25 cellular contexts compared by ENCODE assay signal in genomic region chr15:40933520-40933904, GRCh38. TPM values are rescaled to one million over a fixed set of nuclear protein-coding genes. Genes with fewer than 3 reads are reported as not detected.
A peak's percentile ranks its signal among the peaks of the same experiment; 100 is the strongest.
DNase-seq lines count a peak whose midpoint lies in the region; ATAC-seq, FAIRE-seq and TF ChIP-seq lines count a peak whose summit lies in the region.
"Had no signal": no experiment of that assay in that cellular context is flagged by ENCODE, and none has a peak within 500 bp of the region (broad histone marks: within the 10 kb centered on the region; RNA-seq: fewer than 3 reads in every experiment).

No MANE protein-coding gene starts in this region.

- peaks cover 22% of the 10 kb centered on the region for H3K4me1 Mint-ChIP-seq in T-helper 2 cell treated with Interferon-gamma antibody and Interleukin-4, amounts not matched to agents 5 μg/mL and 100 μg/mL, for 36 hours (ENCODE audit: low read depth)

- peak overlapping the region; percentile 80 for H3K4me2 ChIP-seq in PC-3 (ENCODE audit: low read length)

- no peak overlapping the region for H3K9ac ChIP-seq in PC-3 (ENCODE audit: low read length)
- H3K9ac ChIP-seq in kidney (ENCODE audit: low read length in 2 of 2): no peak overlapping the region

- H3K9me3 ChIP-seq in PC-3 (ENCODE audit: low read length) (no peaks in the 10 kb centered on the region), left lung (no peaks in the 10 kb centered on the region), transverse colon (no peaks in the 10 kb centered on the region), kidney (ENCODE audit: control insufficient read depth in 1 of 2, low read length in 2 of 2) (no peaks in the 10 kb centered on the region)

- H3K27ac Mint-ChIP-seq in T-helper 2 cell treated with Interferon-gamma antibody and Interleukin-4, amounts not matched to agents 5 μg/mL and 100 μg/mL, for 36 hours: peak overlapping the region; percentile 2
- H3K27ac Mint-ChIP-seq: activated CD8-positive, alpha-beta T cell treated with anti-CD3 and anti-CD28 coated beads, Interleukin-2, amount 10 ng/mL, durations not matched to agents 7 days and 5 days; CD8-positive, alpha-beta memory T cell had no signal

- 32 to 45% methylated on average over 3 of the region's 3 CpGs for WGBS in transverse colon (ENCODE audit: low coverage in 1 of 2), 2 donors

- no peak for TF ChIP-seq CTCF in PC-3 (conservative IDR thresholded peaks at IDR 0.05; ENCODE audit: low read depth, low read length)
- TF ChIP-seq CTCF in left lung (IDR thresholded peaks at IDR 0.05): no peak
- no peak for TF ChIP-seq CTCF in transverse colon (IDR thresholded peaks at IDR 0.05)
- no peak for TF ChIP-seq CTCF in kidney (IDR thresholded peaks at IDR 0.05; ENCODE audit: borderline replicate concordance, extremely low read depth, insufficient read depth)

- no peaks in the 10 kb centered on the region for H3K9me3 Mint-ChIP-seq in T-helper 2 cell treated with Interferon-gamma antibody and Interleukin-4, amounts not matched to agents 5 μg/mL and 100 μg/mL, for 36 hours
- H3K9me3 Mint-ChIP-seq: CD8-positive, alpha-beta memory T cell had no signal

- ATAC-seq in PC-3: no peak
- ATAC-seq in left lung: no peak
- ATAC-seq: activated CD8-positive, alpha-beta T cell treated with anti-CD3 and anti-CD28 coated beads, Interleukin-2, amount 10 ng/mL, durations not matched to agents 7 days and 5 days had no signal

- 0 out of 2 replicates have a peak overlapping the region, but pooled peaks have one; percentile 40 for H2AFZ ChIP-seq in PC-3 (ENCODE audit: low read length)

- CTCF ChIA-PET in PC-3 (lab: Charles Lee): interaction anchor here (1.4 kb wide), 1 partner anchor 8 kb away, joined by 5 read pairs; no protein-coding TSS in a partner anchor

- peak overlapping the region; percentile 73 for H3K27ac ChIP-seq in PC-3 (ENCODE audit: low read length)
- H3K27ac ChIP-seq in left lung: peak overlapping the region; percentile 35 to 41
- H3K27ac ChIP-seq in transverse colon: peak overlapping the region; percentile 78 to 87 (median 84)
- H3K27ac ChIP-seq in kidney (ENCODE audit: low read depth in 2 of 2, low read length in 2 of 2): no peak overlapping the region
- H3K27ac ChIP-seq: 22Rv1, brain microvascular endothelial cell, RWPE1, SK-N-MC had no signal

- no peak for DNase-seq in T-helper 2 cell treated with Interferon-gamma antibody and Interleukin-4, amounts not matched to agents 5 μg/mL and 100 μg/mL, for 36 hours (ENCODE audit: low spot score)
- DNase-seq in T-helper 2 cell: no peak
- peak; percentile 40 for DNase-seq in PC-3
- DNase-seq in left lung: no peak
- peak; percentile 38 for DNase-seq in transverse colon
- DNase-seq in NCI-H128 (lab: John Stamatoyannopoulos, UW; ENCODE audit: unreplicated experiment): no peak
- no peak for DNase-seq in NCI-H2029 treated with DMSO at 0.1 percent for 48 hours (lab: John Stamatoyannopoulos, UW)
- DNase-seq in kidney: no peak
- DNase-seq: activated CD4-positive, CD25-positive, alpha-beta regulatory T cell; activated CD8-positive, alpha-beta T cell treated with anti-CD3 and anti-CD28 coated beads, Interleukin-2, amount 10 ng/mL, durations not matched to agents 7 days and 5 days; activated gamma-delta T cell treated with Interleukin-2 at 50 U/mL for 16 hours; brain microvascular endothelial cell; CD8-positive, alpha-beta memory T cell; GDM1; NCI-H1436; NCI-H510A; NK-92 treated with Interleukin-12 subunit alpha and Interleukin-12 subunit beta, amount 100 ng/mL, for 24 hours; stimulated activated CD4-positive, alpha-beta T cell treated with anti-CD3 and anti-CD28 coated beads, Interleukin-4, amount 100 ng/mL, for 24 hours; stimulated activated naive CD4-positive, alpha-beta T cell treated with Interleukin-2 at 50 U/mL for 16 hours had no signal

- no peak overlapping the region for H3K4me3 Mint-ChIP-seq in T-helper 2 cell treated with Interferon-gamma antibody and Interleukin-4, amounts not matched to agents 5 μg/mL and 100 μg/mL, for 36 hours
- H3K4me3 Mint-ChIP-seq: activated CD8-positive, alpha-beta T cell treated with anti-CD3 and anti-CD28 coated beads, Interleukin-2, amount 10 ng/mL, durations not matched to agents 7 days and 5 days; CD8-positive, alpha-beta memory T cell had no signal

- H4K20me1 ChIP-seq in PC-3 (ENCODE audit: low read length): no peaks in the 10 kb centered on the region

- TF ChIP-seq POLR2A in transverse colon (IDR thresholded peaks at IDR 0.05): peak; percentile 4

- POLR2A ChIA-PET in PC-3 (lab: Charles Lee; ENCODE audit: unreplicated experiment): no interaction called here

- no TSS peak for BruUV-seq in PC-3 (replicated peaks; lab: Mats Ljungman, UMichigan)

- FAIRE-seq in kidney (lab: Jason Lieb, UNC): no peak
- FAIRE-seq: colon had no signal

- H3K36me3 Mint-ChIP-seq in T-helper 2 cell treated with Interferon-gamma antibody and Interleukin-4, amounts not matched to agents 5 μg/mL and 100 μg/mL, for 36 hours (ENCODE audit: low read depth): no peaks in the 10 kb centered on the region
- H3K36me3 Mint-ChIP-seq: CD8-positive, alpha-beta memory T cell had no signal

- peaks cover 5% of the 10 kb centered on the region; the same call in 1 of the 2 replicates for H3K27me3 ChIP-seq in PC-3 (ENCODE audit: low read length)
- H3K27me3 ChIP-seq in left lung: peaks cover 13 to 43% of the 10 kb centered on the region in 2 donors
- H3K27me3 ChIP-seq in transverse colon: peaks cover 33% of the 10 kb centered on the region

- H3F3A ChIP-seq in PC-3 (ENCODE audit: low read length, unreplicated experiment): no peaks in the 10 kb centered on the region

- TF ChIP-seq EP300 in transverse colon (IDR thresholded peaks at IDR 0.05; ENCODE audit: low read depth): no peak

- H3K27me3 Mint-ChIP-seq in T-helper 2 cell treated with Interferon-gamma antibody and Interleukin-4, amounts not matched to agents 5 μg/mL and 100 μg/mL, for 36 hours (ENCODE audit: low read depth): peaks cover 43% of the 10 kb centered on the region

- H3K36me3 ChIP-seq in PC-3 (ENCODE audit: low read depth, low read length) (no peaks in the 10 kb centered on the region), left lung (peaks cover 0 to 11% of the 10 kb centered on the region in 2 donors), transverse colon (no peaks in the 10 kb centered on the region), kidney (ENCODE audit: control insufficient read depth in 1 of 2, insufficient read depth in 2 of 2, low read length in 2 of 2) (no peaks in the 10 kb centered on the region)
- H3K36me3 ChIP-seq: brain microvascular endothelial cell had no signal

- H3K4me1 ChIP-seq in PC-3 (ENCODE audit: insufficient read depth, low read length) (peaks cover 53% of the 10 kb centered on the region), left lung (peaks cover 19 to 92% of the 10 kb centered on the region in 2 donors), transverse colon (peaks cover 23 to 55% (median 45%) of the 10 kb centered on the region in 4 donors), kidney (ENCODE audit: control insufficient read depth in 1 of 2, insufficient read depth in 1 of 2, low read depth in 1 of 2, low read length in 2 of 2) (peaks cover 4 to 36% of the 10 kb centered on the region in 2 donors)

- in situ Hi-C loops in transverse colon (cut with MboI; ENCODE audit: low pct_ligation_motif_present in 1 of 4, low pct_unique_long_range_greater_than_20kb in 1 of 4, low sequenced_read_pairs in 3 of 4): no loop called here

- no peaks in the 10 kb centered on the region for H3K9me2 ChIP-seq in PC-3 (replicated peaks; ENCODE audit: low read length)

- H3K79me2 ChIP-seq in PC-3 (ENCODE audit: low read length): no peaks in the 10 kb centered on the region

- H3K4me3 ChIP-seq in PC-3 (ENCODE audit: low read length) (no peak overlapping the region), left lung (peak overlapping the region in 1 of 2 donors; percentile 48), transverse colon (no peak overlapping the region), kidney (ENCODE audit: low read length in 2 of 2) (no peak overlapping the region)
- H3K4me3 ChIP-seq: SK-N-MC had no signal

- intact Hi-C loops in PC-3 (cut with micrococcal nuclease): loop anchor here (10.0 kb wide), 1 partner anchor 251 kb away; no protein-coding TSS in a partner anchor
- intact Hi-C loops in left lung (cut with DNase I): no loop called here
- intact Hi-C loops in transverse colon (cut with DNase I; ENCODE audit: low total_unique reads): no loop called here
- intact Hi-C loops in kidney (cut with DNase I): no loop called here

RNA-seq across cellular contexts. Expression of gene DLL4, which starts 4.4 kb away (rescaled TPM):
- total RNA-seq in PC-3 (2014; rRNA removed) (2.2 and 2.9 TPM in 2 replicates), left lung (10 to 100 TPM; 10.4 to 18.1 TPM), transverse colon (10 to 100 TPM in 2 of 4 donors, 1 to 10 TPM in 2; 1.5 to 14.2 (median 10.2) TPM), kidney (9.4 TPM)
- 5.8 TPM for polyA plus RNA-seq in kidney (ENCODE audit: insufficient read depth, low read depth, low replicate concordance)
- total RNA-seq: activated CD8-positive, alpha-beta T cell treated with anti-CD3 and anti-CD28 coated beads, Interleukin-2, amount 10 ng/mL, durations not matched to agents 7 days and 5 days; CD8-positive, alpha-beta memory T cell; mononuclear cell; T-helper 2 cell treated with Interferon-gamma antibody and Interleukin-4, amounts not matched to agents 100 ng/mL and 5 ng/mL, for 36 hours had no signal
- polyA plus RNA-seq: CD8-positive, alpha-beta memory T cell had no signal

RNA-seq across cellular contexts. Expression of gene CHAC1, which starts 19.8 kb away (rescaled TPM):
- 6.2 and 13.3 TPM in 2 replicates for total RNA-seq in PC-3 (2014; rRNA removed)
- total RNA-seq in left lung: 1 to 10 TPM; 3.5 to 5.8 TPM
- total RNA-seq in transverse colon: 1 to 10 TPM in 3 of 4 donors, under 1 TPM in 1; 0.60 to 6.7 (median 2.5) TPM
- 4.7 TPM for total RNA-seq in kidney
- polyA plus RNA-seq in kidney (ENCODE audit: insufficient read depth, low read depth, low replicate concordance): 21.1 TPM
- polyA plus RNA-seq: CD8-positive, alpha-beta memory T cell had no signal

RNA-seq across cellular contexts. Expression of gene VPS18, which starts 39.3 kb away (rescaled TPM):
- total RNA-seq in PC-3 (2014; rRNA removed) (37.6 and 39.5 TPM in 2 replicates), left lung (10 to 100 TPM; 26.3 to 29.0 TPM), transverse colon (10 to 100 TPM; 18.3 to 58.7 (median 21.0) TPM), kidney (28.1 TPM)
- 21.9 TPM for polyA plus RNA-seq in kidney (ENCODE audit: insufficient read depth, low read depth, low replicate concordance)

RNA-seq across cellular contexts. Expression of gene RHOV, which starts 59.5 kb away (rescaled TPM):
- total RNA-seq in PC-3 (2014; rRNA removed) (39.5 and 52.2 TPM in 2 replicates), left lung (1 to 10 TPM in 1 of 2 donors, under 1 TPM in 1; 0.55 to 1.5 TPM), transverse colon (1 to 10 TPM; 2.7 to 6.7 (median 4.0) TPM), kidney (3.0 TPM)
- 4.6 TPM for polyA plus RNA-seq in kidney (ENCODE audit: insufficient read depth, low read depth, low replicate concordance)
- total RNA-seq: activated CD8-positive, alpha-beta T cell treated with anti-CD3 and anti-CD28 coated beads, Interleukin-2, amount 10 ng/mL, durations not matched to agents 7 days and 5 days; mononuclear cell had no signal
- polyA plus RNA-seq: CD8-positive, alpha-beta memory T cell had no signal

Comparison
In these comparisons a context has a peak if more than half of its experiments do, and no peak if none do; other contexts are left out.
1. DNase-seq: peak in PC-3 (single experiment) and transverse colon (single experiment); none in T-helper 2 cell treated with Interferon-gamma antibody and Interleukin-4, amounts not matched to agents 5 μg/mL and 100 μg/mL, for 36 hours (single experiment), T-helper 2 cell (0 of 5), left lung (0 of 2), NCI-H128 (single experiment), NCI-H2029 treated with DMSO at 0.1 percent for 48 hours (single experiment) and kidney (single experiment).
2. H3K27ac ChIP-seq: peak in PC-3 (single experiment), left lung (2 of 2) and transverse colon (4 of 4); none in kidney (0 of 2).